ENCODE assay signal across 14 cellular contexts in the genomic region with DNA sequence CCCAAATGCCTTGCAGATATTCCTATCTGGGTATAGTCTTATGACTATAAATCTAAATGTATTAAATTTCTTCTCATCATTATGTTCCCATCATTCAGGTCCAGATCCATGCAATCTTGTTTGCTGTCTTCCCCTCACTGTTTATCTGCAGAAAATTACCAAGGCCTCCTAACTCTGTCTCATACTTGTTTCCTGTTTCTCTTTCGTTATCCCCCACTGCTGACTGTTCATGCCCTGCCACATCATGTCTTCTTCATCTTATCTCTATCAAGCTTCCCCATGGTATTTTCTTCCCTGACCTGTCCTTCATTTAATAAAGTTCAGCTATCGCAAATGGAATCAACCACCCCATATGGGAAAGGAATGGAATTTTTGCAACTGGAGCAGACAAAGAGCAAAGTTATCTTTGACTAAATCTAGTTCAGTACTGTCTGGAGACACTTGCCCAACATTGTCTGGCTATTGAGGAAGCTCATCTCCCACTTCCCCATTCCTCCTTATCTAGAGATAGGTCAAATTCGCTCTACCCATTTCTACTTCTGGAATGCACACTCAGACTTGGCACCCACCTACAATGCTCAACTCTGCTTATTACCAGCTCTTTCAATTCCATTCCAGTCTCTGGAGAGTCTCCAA.
DNase-seq lines count a peak whose midpoint lies in the region; ATAC-seq and TF ChIP-seq lines count a peak whose summit lies in the region.
"Had no signal": no experiment of that assay in that cellular context is flagged by ENCODE, and none has a peak within 500 bp of the region (broad histone marks: within the 10 kb centered on the region; RNA-seq: fewer than 3 reads in every experiment).

No MANE protein-coding gene starts in this region.

- peak; percentile 89 for DNase-seq in SKM-1 (lab: John Stamatoyannopoulos, UW; ENCODE audit: unreplicated experiment)
- DNase-seq in memory B cell (ENCODE audit: low spot score in 2 of 2), result no peak
- DNase-seq in effector memory CD4-positive, alpha-beta T cell, result no peak
- no peak for DNase-seq in ACHN
- DNase-seq in activated T-cell treated with anti-CD3 and anti-CD28 coated beads, Interleukin-2, amount 50 U/mL, for 48 hours, result no peak
- no peak for DNase-seq in CD4-positive, alpha-beta T cell
- DNase-seq: cortex of kidney, IMR-90, naive B cell, T1000 had no signal

- no peak overlapping the region for H3K4me3 Mint-ChIP-seq in memory B cell
- no peak overlapping the region for H3K4me3 Mint-ChIP-seq in CD4-positive, alpha-beta T cell
- H3K4me3 Mint-ChIP-seq: naive B cell had no signal

- no peak overlapping the region for H3K4me3 ChIP-seq in effector memory CD4-positive, alpha-beta T cell (ENCODE audit: insufficient read depth, low read depth, low read length, poor library complexity, severe bottlenecking)
- H3K4me3 ChIP-seq: BLaER1 had no signal

- POLR2A ChIA-PET in CD4-positive, alpha-beta T cell (lab: Charles Lee), result no interaction called here

- peak; percentile 50 for ATAC-seq in GM18508 (IDR thresholded peaks at IDR 0.05; ENCODE audit: insufficient read depth, unreplicated experiment)
- ATAC-seq in HG03159 (IDR thresholded peaks at IDR 0.05; ENCODE audit: unreplicated experiment), result peak; percentile 57
- ATAC-seq in memory B cell (ENCODE audit: low read depth), result peak; percentile 44
- no peak for ATAC-seq in CD4-positive, alpha-beta T cell (ENCODE audit: poor library complexity)
- ATAC-seq: Panc1 had no signal

- H3K27me3 Mint-ChIP-seq in memory B cell, result no peaks in the 10 kb centered on the region
- no peaks in the 10 kb centered on the region for H3K27me3 Mint-ChIP-seq in CD4-positive, alpha-beta T cell
- H3K27me3 Mint-ChIP-seq: naive B cell had no signal

- H3K36me3 Mint-ChIP-seq in memory B cell, result no peaks in the 10 kb centered on the region
- no peaks in the 10 kb centered on the region for H3K36me3 Mint-ChIP-seq in CD4-positive, alpha-beta T cell (ENCODE audit: low read depth)
- H3K36me3 Mint-ChIP-seq: naive B cell had no signal

- in situ Hi-C loops in ACHN (cut with HindIII; ENCODE audit: low pct_ligation_motif_present, low pct_unique_long_range_greater_than_20kb, low sequenced_read_pairs), result no loop called here

- H3K27ac ChIP-seq in effector memory CD4-positive, alpha-beta T cell (ENCODE audit: insufficient read depth, low read length, poor library complexity, severe bottlenecking), result no peak overlapping the region
- no peak overlapping the region for H3K27ac ChIP-seq in CD4-positive, alpha-beta T cell (ENCODE audit: low read depth, low read length)
- H3K27ac ChIP-seq: BLaER1 had no signal

- peaks cover 4% of the 10 kb centered on the region for H3K4me1 Mint-ChIP-seq in memory B cell
- H3K4me1 Mint-ChIP-seq in CD4-positive, alpha-beta T cell (ENCODE audit: low read depth), result peaks cover 5% of the 10 kb centered on the region
- H3K4me1 Mint-ChIP-seq: naive B cell had no signal

- CTCF ChIA-PET in CD4-positive, alpha-beta T cell (lab: Charles Lee), result no interaction called here

- intact Hi-C loops in CD4-positive, alpha-beta T cell (cut with DNase I, micrococcal nuclease), result no loop called here

- no peaks in the 10 kb centered on the region for H3K9me3 ChIP-seq in effector memory CD4-positive, alpha-beta T cell (ENCODE audit: control insufficient read depth, low read length)
- no peaks in the 10 kb centered on the region for H3K9me3 ChIP-seq in CD4-positive, alpha-beta T cell (ENCODE audit: control insufficient read depth, low read length)
- H3K9me3 ChIP-seq: BLaER1 had no signal

- no peak overlapping the region for H3K27ac Mint-ChIP-seq in memory B cell
- no peak overlapping the region for H3K27ac Mint-ChIP-seq in CD4-positive, alpha-beta T cell

- no peaks in the 10 kb centered on the region for H3K36me3 ChIP-seq in effector memory CD4-positive, alpha-beta T cell (ENCODE audit: control insufficient read depth, insufficient read depth, low read length)
- H3K36me3 ChIP-seq: BLaER1 had no signal

- H3K9me3 Mint-ChIP-seq in memory B cell, result no peaks in the 10 kb centered on the region
- no peaks in the 10 kb centered on the region for H3K9me3 Mint-ChIP-seq in CD4-positive, alpha-beta T cell
- H3K9me3 Mint-ChIP-seq: naive B cell had no signal

- H3K27me3 ChIP-seq in effector memory CD4-positive, alpha-beta T cell (replicated peaks; ENCODE audit: control insufficient read depth, insufficient read depth, low read length, poor library complexity, severe bottlenecking), result no peaks in the 10 kb centered on the region
- H3K27me3 ChIP-seq in CD4-positive, alpha-beta T cell (ENCODE audit: control insufficient read depth, insufficient read depth, low read length), result no peaks in the 10 kb centered on the region
- H3K27me3 ChIP-seq: BLaER1 had no signal

- no peak for TF ChIP-seq CTCF in CD4-positive, alpha-beta T cell (IDR thresholded peaks at IDR 0.05)

- H3K4me1 ChIP-seq in effector memory CD4-positive, alpha-beta T cell (ENCODE audit: control insufficient read depth, insufficient read depth, low read length, poor library complexity, severe bottlenecking), result no peaks in the 10 kb centered on the region
- H3K4me1 ChIP-seq: BLaER1 had no signal
